In genomic region chr7:51352174-51353145, GRCh38 we compare ENCODE assay signal across 16 cellular contexts. TPM values are rescaled to one million over a fixed set of nuclear protein-coding genes. Genes with fewer than 3 reads are reported as not detected.
DNase-seq lines count a peak whose midpoint lies in the region; ATAC-seq and TF ChIP-seq lines count a peak whose summit lies in the region.
"Had no signal": no experiment of that assay in that cellular context is flagged by ENCODE, and none has a peak within 500 bp of the region (broad histone marks: within the 10 kb centered on the region; RNA-seq: fewer than 3 reads in every experiment).

No MANE protein-coding gene starts in this region.

- H3K36me3 Mint-ChIP-seq in chondrocyte (ENCODE audit: low read depth) (no peaks in the 10 kb centered on the region), nephron (ENCODE audit: low read depth) (no peaks in the 10 kb centered on the region), natural killer cell (no peaks in the 10 kb centered on the region)
- H3K36me3 Mint-ChIP-seq: activated naive CD8-positive, alpha-beta T cell treated with anti-CD3 and anti-CD28 coated beads, Interleukin-2, amount 10 ng/mL, durations not matched to agents 7 days and 5 days; CD8-positive, alpha-beta T cell had no signal

- H3K27ac Mint-ChIP-seq in chondrocyte (ENCODE audit: unreplicated experiment), result peak overlapping the region; percentile 23
- peak overlapping the region in 2 of 3 experiments; percentile 29 to 39 for H3K27ac Mint-ChIP-seq in nephron
- H3K27ac Mint-ChIP-seq in natural killer cell, result no peak overlapping the region
- H3K27ac Mint-ChIP-seq: activated CD8-positive, alpha-beta T cell treated with anti-CD3 and anti-CD28 coated beads, Interleukin-2, amount 10 ng/mL, durations not matched to agents 7 days and 5 days; activated naive CD8-positive, alpha-beta T cell treated with anti-CD3 and anti-CD28 coated beads, Interleukin-2, amount 10 ng/mL, durations not matched to agents 7 days and 5 days; CD8-positive, alpha-beta T cell had no signal

- H3K4me3 Mint-ChIP-seq in chondrocyte (ENCODE audit: unreplicated experiment), result no peak overlapping the region
- H3K4me3 Mint-ChIP-seq in nephron, result no peak overlapping the region
- no peak overlapping the region for H3K4me3 Mint-ChIP-seq in natural killer cell
- H3K4me3 Mint-ChIP-seq: activated CD8-positive, alpha-beta T cell treated with anti-CD3 and anti-CD28 coated beads, Interleukin-2, amount 10 ng/mL, durations not matched to agents 7 days and 5 days; activated naive CD8-positive, alpha-beta T cell treated with anti-CD3 and anti-CD28 coated beads, Interleukin-2, amount 10 ng/mL, durations not matched to agents 7 days and 5 days; CD8-positive, alpha-beta T cell had no signal

- ATAC-seq in GM21576 (IDR thresholded peaks at IDR 0.05; ENCODE audit: unreplicated experiment) (no peak), natural killer cell (no peak)
- ATAC-seq: activated CD8-positive, alpha-beta T cell treated with anti-CD3 and anti-CD28 coated beads, Interleukin-2, amount 10 ng/mL, durations not matched to agents 7 days and 5 days; CD8-positive, alpha-beta T cell had no signal

- peaks cover 28% of the 10 kb centered on the region for H3K4me1 Mint-ChIP-seq in chondrocyte (ENCODE audit: low read depth)
- peaks cover 27% of the 10 kb centered on the region for H3K4me1 Mint-ChIP-seq in nephron
- H3K4me1 Mint-ChIP-seq in natural killer cell, result no peaks in the 10 kb centered on the region

- H3K9me3 Mint-ChIP-seq in chondrocyte (ENCODE audit: low read depth) (peaks cover 7% of the 10 kb centered on the region), nephron (no peaks in the 10 kb centered on the region), natural killer cell (no peaks in the 10 kb centered on the region)
- H3K9me3 Mint-ChIP-seq: activated naive CD8-positive, alpha-beta T cell treated with anti-CD3 and anti-CD28 coated beads, Interleukin-2, amount 10 ng/mL, durations not matched to agents 7 days and 5 days; CD8-positive, alpha-beta T cell had no signal

- intact Hi-C loops in natural killer cell (cut with micrococcal nuclease), result no loop called here

- TF ChIP-seq CTCF in chondrocyte (IDR thresholded peaks at IDR 0.05), result peak; percentile 27
- TF ChIP-seq CTCF in nephron (IDR thresholded peaks at IDR 0.05; ENCODE audit: unreplicated experiment in 3 of 3), result no peak
- no peak for TF ChIP-seq CTCF in natural killer cell (IDR thresholded peaks at IDR 0.05)

- DNase-seq in NCI-H82 (lab: John Stamatoyannopoulos, UW), result peak; percentile 25
- no peak for DNase-seq in NCI-H82 treated with DMSO at 0.1 percent for 48 hours (lab: John Stamatoyannopoulos, UW; ENCODE audit: unreplicated experiment)
- peak; percentile 15 for DNase-seq in HuH-7 (ENCODE audit: low spot score)
- no peak for DNase-seq in chondrocyte (ENCODE audit: low spot score)
- no peak for DNase-seq in retina
- DNase-seq in natural killer cell, result no peak
- DNase-seq: activated CD8-positive, alpha-beta T cell treated with anti-CD3 and anti-CD28 coated beads, Interleukin-2, amount 10 ng/mL, durations not matched to agents 7 days and 5 days; activated naive CD8-positive, alpha-beta T cell treated with anti-CD3 and anti-CD28 coated beads, Interleukin-2, amount 10 ng/mL, durations not matched to agents 7 days and 5 days; CD8-positive, alpha-beta T cell; dorsolateral prefrontal cortex; MG63; midbrain; NCI-H187; stimulated activated CD4-positive, alpha-beta T cell treated with anti-CD3 and anti-CD28 coated beads, Interleukin-4, amount 100 ng/mL, for 1 hour had no signal

- H3K27me3 Mint-ChIP-seq in chondrocyte (ENCODE audit: low read depth) (peaks cover 2% of the 10 kb centered on the region), nephron (ENCODE audit: low read depth) (peaks cover 5% of the 10 kb centered on the region), natural killer cell (ENCODE audit: low read depth in 2 of 2) (no peaks in the 10 kb centered on the region)
- H3K27me3 Mint-ChIP-seq: activated naive CD8-positive, alpha-beta T cell treated with anti-CD3 and anti-CD28 coated beads, Interleukin-2, amount 10 ng/mL, durations not matched to agents 7 days and 5 days had no signal

RNA-seq across cellular contexts. Expression of gene COBL, which starts 35.9 kb away (rescaled TPM):
- total RNA-seq in chondrocyte, result 0.17 TPM in 1 of 3 replicates, not detected in the others
- not detected for total RNA-seq in natural killer cell
- total RNA-seq: activated CD8-positive, alpha-beta T cell treated with anti-CD3 and anti-CD28 coated beads, Interleukin-2, amount 10 ng/mL, durations not matched to agents 7 days and 5 days; activated naive CD8-positive, alpha-beta T cell treated with anti-CD3 and anti-CD28 coated beads, Interleukin-2, amount 10 ng/mL, durations not matched to agents 7 days and 5 days had no signal

Comparison
In these comparisons a context has a peak if more than half of its experiments do, and no peak if none do; other contexts are left out.
1. DNase-seq: peak in NCI-H82 (single experiment) and HuH-7 (single experiment); none in NCI-H82 treated with DMSO at 0.1 percent for 48 hours (single experiment), chondrocyte (single experiment), retina (single experiment) and natural killer cell (single experiment).
2. H3K27ac Mint-ChIP-seq: peak in chondrocyte (single experiment) and nephron (2 of 3); none in natural killer cell (0 of 2).